33 cellular contexts compared by ENCODE assay signal in genomic region chr7:121057878-121058277, GRCh38.
"Had no signal": no experiment of that assay in that cellular context is flagged by ENCODE, and none has a peak within 500 bp of the region (broad histone marks: within the 10 kb centered on the region; RNA-seq: fewer than 3 reads in every experiment).

No MANE protein-coding gene starts in this region.

- H3K27ac ChIP-seq: ascending aorta, cardiac muscle cell, PC-9, RWPE1, WERI-Rb-1 had no signal

- H3K4me3 ChIP-seq: ascending aorta, cardiac muscle cell, PC-9 had no signal

- ATAC-seq: activated CD8-positive, alpha-beta memory T cell treated with anti-CD3 and anti-CD28 coated beads, Interleukin-2, amount 10 ng/mL, durations not matched to agents 7 days and 5 days; activated T-cell treated with anti-CD3 and anti-CD28 coated beads, Interleukin-2, amount 50 U/mL, for 72 hours; activated T-helper 17 cell treated with anti-CD3 and anti-CD28 coated beads, Interleukin-2, amount 50 U/mL, for 72 hours; Right ventricle myocardium inferior had no signal

- H3K27me3 ChIP-seq: ascending aorta, cardiac muscle cell had no signal

- H3K36me3 ChIP-seq: cardiac muscle cell, WERI-Rb-1 had no signal

- H2AFZ ChIP-seq: PC-9 had no signal

- DNase-seq: activated CD4-positive, alpha-beta memory T cell treated with anti-CD3 and anti-CD28 coated beads, Interleukin-2, amount 10 ng/mL, durations not matched to agents 7 days and 5 days; activated CD4-positive, alpha-beta T cell treated with anti-CD3 and anti-CD28 coated beads for 1 hour; activated CD4-positive, alpha-beta T cell treated with anti-CD3 and anti-CD28 coated beads for 48 hours; activated CD4-positive, CD25-positive, alpha-beta regulatory T cell; activated CD8-positive, alpha-beta memory T cell treated with anti-CD3 and anti-CD28 coated beads for 24 hours; activated CD8-positive, alpha-beta memory T cell treated with anti-CD3 and anti-CD28 coated beads, Interleukin-2, amount 10 ng/mL, durations not matched to agents 7 days and 5 days; activated effector memory CD4-positive, alpha-beta T cell treated with anti-CD3 and anti-CD28 coated beads, Interleukin-2, amount 50 U/mL, for 16 hours; activated naive CD4-positive, alpha-beta T cell; activated naive CD8-positive, alpha-beta T cell treated with anti-CD3 and anti-CD28 coated beads, Interleukin-2, amount 10 ng/mL, durations not matched to agents 7 days and 5 days; activated T-cell treated with anti-CD3 and anti-CD28 coated beads, Interleukin-2, amount 50 U/mL, for 1 hour; activated T-cell treated with anti-CD3 and anti-CD28 coated beads, Interleukin-2, amount 50 U/mL, for 72 hours; amygdala; Karpas-422; NCI-H1105; NCI-H1417 treated with DMSO at 0.1 percent for 48 hours; NCI-H187 treated with DMSO at 0.1 percent for 48 hours; NCI-H2081; NCI-H226; NCI-H446 treated with DMSO at 0.1 percent for 48 hours; NCI-H524; NCI-H69; PC-9; SIG-M5; SW 1271; T-helper 1 cell; T1000; WERI-Rb-1 had no signal

- FAIRE-seq: RCC 7860 had no signal

- H3K9me3 ChIP-seq: ascending aorta had no signal

- H3K4me2 ChIP-seq: PC-9 had no signal
